Comparison of ENCODE assay signal across 17 cellular contexts in the genomic region with DNA sequence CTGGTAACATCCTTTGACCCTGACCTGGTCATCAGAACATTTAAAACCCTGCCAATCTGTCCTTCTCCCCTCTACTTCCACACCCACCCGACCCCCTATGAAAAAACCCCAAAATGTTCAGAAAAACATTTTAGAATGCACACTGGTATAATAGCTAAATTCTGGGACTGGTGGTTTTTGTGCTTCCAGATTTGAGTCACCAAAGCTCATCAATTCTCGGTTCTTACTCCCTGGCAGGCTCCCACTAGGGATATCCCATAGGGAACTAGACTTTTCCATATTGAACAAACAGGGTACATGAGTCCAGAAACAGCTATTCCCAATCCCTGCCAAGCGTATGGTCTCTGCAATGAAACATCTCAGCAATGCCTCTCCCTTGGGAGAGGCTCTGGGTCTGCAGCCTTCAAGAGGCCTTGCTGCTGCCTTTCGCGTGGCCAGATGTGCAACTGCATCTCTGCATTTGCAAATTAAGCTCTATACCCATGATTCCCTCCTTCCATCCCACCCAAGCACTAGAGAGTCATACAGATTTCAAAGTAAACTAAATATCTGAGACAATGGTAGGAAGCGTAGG.
DNase-seq lines count a peak whose midpoint lies in the region; ATAC-seq and TF ChIP-seq lines count a peak whose summit lies in the region.
"Had no signal": no experiment of that assay in that cellular context is flagged by ENCODE, and none has a peak within 500 bp of the region (broad histone marks: within the 10 kb centered on the region; RNA-seq: fewer than 3 reads in every experiment).

No MANE protein-coding gene starts in this region.

- H4K5ac ChIP-seq in mesendoderm (ENCODE audit: low read length), result no peak overlapping the region

- H3K79me2 ChIP-seq in ACC112 (ENCODE audit: control insufficient read depth, insufficient read depth, low read length, unreplicated experiment), result peaks cover 3% of the 10 kb centered on the region
- peaks cover 8% of the 10 kb centered on the region for H3K79me2 ChIP-seq in parathyroid adenoma
- no peaks in the 10 kb centered on the region for H3K79me2 ChIP-seq in mesendoderm (ENCODE audit: control insufficient read depth, insufficient read depth, low read length)

- no peak overlapping the region for H2BK15ac ChIP-seq in mesendoderm (replicated peaks; ENCODE audit: low read depth)

- CTCF ChIA-PET in CD8-positive, alpha-beta T cell (lab: Charles Lee), result interaction anchor here (1.3 to 6.7 kb wide), 3 partner anchors 9 to 182 kb away, joined by 4 to 41 read pairs (median 7); a partner anchor contains a TSS

- DNase-seq in adipocyte (ENCODE audit: low read depth) (no peak), mesendoderm (no peak)
- DNase-seq in stimulated activated CD4-positive, alpha-beta T cell treated with anti-CD3 and anti-CD28 coated beads, Interleukin-4, amount 100 ng/mL, for 4 hours, result no peak
- DNase-seq in CD8-positive, alpha-beta T cell, result no peak
- DNase-seq: activated effector memory CD4-positive, alpha-beta T cell treated with anti-CD3 and anti-CD28 coated beads, Interleukin-2, amount 50 U/mL, for 16 hours; foreskin melanocyte; immature natural killer cell; midbrain; NCI-H187 treated with DMSO at 0.1 percent for 48 hours; NCI-H510A treated with DMSO at 0.1 percent for 48 hours; nucleus accumbens; PC-9; stimulated activated CD4-positive, alpha-beta T cell treated with anti-CD3 and anti-CD28 coated beads, Interleukin-12 subunit alpha, Interleukin-12 subunit beta, amount 100 ng/mL, for 4 hours had no signal

- no peak overlapping the region for H3K23ac ChIP-seq in mesendoderm (ENCODE audit: low read length)

- H3K4me3 ChIP-seq in ACC112 (ENCODE audit: low read depth, low read length) (no peak overlapping the region), adipocyte (ENCODE audit: low read length) (peak overlapping the region; percentile 41), gastroesophageal sphincter (peak overlapping the region in 1 of 2 donors; percentile 1), parathyroid adenoma (ENCODE audit: low read depth, low read length) (no peak overlapping the region), mesendoderm (ENCODE audit: low read length) (no peak overlapping the region)
- H3K4me3 ChIP-seq in CD8-positive, alpha-beta T cell (ENCODE audit: low read depth, low read length), result no peak overlapping the region
- H3K4me3 ChIP-seq: PC-9 had no signal

- POLR2A ChIA-PET in CD8-positive, alpha-beta T cell (lab: Charles Lee), result no interaction called here

- H3K9ac ChIP-seq in adipocyte (ENCODE audit: low read length) (peak overlapping the region; percentile 82), parathyroid adenoma (no peak overlapping the region), mesendoderm (ENCODE audit: low read length) (no peak overlapping the region)

- peaks cover 15% of the 10 kb centered on the region for H3K4me1 Mint-ChIP-seq in CD8-positive, alpha-beta T cell (ENCODE audit: low read depth)

- intact Hi-C loops in CD8-positive, alpha-beta T cell (cut with DNase I, micrococcal nuclease), result no loop called here

- peak overlapping the region; percentile 66 for H3K27ac ChIP-seq in ACC112 (ENCODE audit: low read depth, low read length)
- H3K27ac ChIP-seq in gastroesophageal sphincter, result peak overlapping the region; percentile 35 to 81 (median 78)
- peak overlapping the region; percentile 31 for H3K27ac ChIP-seq in parathyroid adenoma
- no peak overlapping the region for H3K27ac ChIP-seq in mesendoderm (ENCODE audit: low read depth, low read length)
- H3K27ac ChIP-seq in CD8-positive, alpha-beta T cell (ENCODE audit: low read depth, low read length), result no peak overlapping the region
- H3K27ac ChIP-seq: PC-9 had no signal

- H3K9me3 ChIP-seq in adipocyte (ENCODE audit: control insufficient read depth, low read length), result no peaks in the 10 kb centered on the region
- no peaks in the 10 kb centered on the region for H3K9me3 ChIP-seq in gastroesophageal sphincter
- H3K9me3 ChIP-seq in parathyroid adenoma (ENCODE audit: control insufficient read depth, low read length), result no peaks in the 10 kb centered on the region
- H3K9me3 ChIP-seq in CD8-positive, alpha-beta T cell (ENCODE audit: low read length), result no peaks in the 10 kb centered on the region

- H3K9me3 Mint-ChIP-seq in CD8-positive, alpha-beta T cell, result no peaks in the 10 kb centered on the region
- H3K9me3 Mint-ChIP-seq: immature natural killer cell had no signal

- H3K4me2 ChIP-seq in parathyroid adenoma (ENCODE audit: low read length), result no peak overlapping the region
- no peak overlapping the region for H3K4me2 ChIP-seq in mesendoderm (ENCODE audit: low read length)
- H3K4me2 ChIP-seq: PC-9 had no signal

- H3K27me3 Mint-ChIP-seq in CD8-positive, alpha-beta T cell (ENCODE audit: low read depth), result no peaks in the 10 kb centered on the region

- H2BK5ac ChIP-seq in mesendoderm (ENCODE audit: low read length), result no peak overlapping the region

- ATAC-seq in gastroesophageal sphincter (peak; percentile 51), GM21367 (IDR thresholded peaks at IDR 0.05; ENCODE audit: unreplicated experiment) (no peak)
- ATAC-seq in CD8-positive, alpha-beta T cell, result no peak

- H3K4me1 ChIP-seq in ACC112 (ENCODE audit: control insufficient read depth, insufficient read depth, low read length, unreplicated experiment) (peaks cover 80% of the 10 kb centered on the region), adipocyte (ENCODE audit: control insufficient read depth, insufficient read depth, low read length) (peaks cover 87% of the 10 kb centered on the region), gastroesophageal sphincter (peaks cover 16 to 96% (median 34%) of the 10 kb centered on the region in 3 donors), parathyroid adenoma (peaks cover 10% of the 10 kb centered on the region), mesendoderm (ENCODE audit: control insufficient read depth, low read depth, low read length) (no peaks in the 10 kb centered on the region)
- H3K4me1 ChIP-seq in CD8-positive, alpha-beta T cell (ENCODE audit: insufficient read depth, low read length), result no peaks in the 10 kb centered on the region

- no peak for TF ChIP-seq EP300 in gastroesophageal sphincter (IDR thresholded peaks at IDR 0.05)

- H4K8ac ChIP-seq in mesendoderm (ENCODE audit: low read depth, low read length), result no peak overlapping the region

- H3K27ac Mint-ChIP-seq in CD8-positive, alpha-beta T cell, result no peak overlapping the region

- H2BK120ac ChIP-seq in mesendoderm (ENCODE audit: low read depth, low read length), result no peak overlapping the region

- H2AFZ ChIP-seq in ACC112 (ENCODE audit: low read length, unreplicated experiment) (no peak overlapping the region), parathyroid adenoma (no peak overlapping the region)
- H2AFZ ChIP-seq: PC-9 had no signal

- no peak for TF ChIP-seq POLR2A in gastroesophageal sphincter (IDR thresholded peaks at IDR 0.05)

- TF ChIP-seq CTCF in gastroesophageal sphincter (IDR thresholded peaks at IDR 0.05) (no peak), parathyroid adenoma (IDR thresholded peaks at IDR 0.05) (no peak)
- no peak for TF ChIP-seq CTCF in CD8-positive, alpha-beta T cell (IDR thresholded peaks at IDR 0.05)

- no peak overlapping the region for H3K4me3 Mint-ChIP-seq in CD8-positive, alpha-beta T cell
- H3K4me3 Mint-ChIP-seq: immature natural killer cell had no signal

- H3K36me3 ChIP-seq in ACC112 (ENCODE audit: insufficient read depth, low read length) (no peaks in the 10 kb centered on the region), adipocyte (ENCODE audit: control insufficient read depth, insufficient read depth, low read length, severe bottlenecking) (no peaks in the 10 kb centered on the region), gastroesophageal sphincter (peaks cover 0 to 29% of the 10 kb centered on the region in 2 donors), parathyroid adenoma (ENCODE audit: control insufficient read depth, insufficient read depth, low read length) (no peaks in the 10 kb centered on the region), mesendoderm (ENCODE audit: control insufficient read depth, insufficient read depth, low read length) (no peaks in the 10 kb centered on the region)
- H3K36me3 ChIP-seq in CD8-positive, alpha-beta T cell (ENCODE audit: insufficient read depth, low read length), result peaks cover 16% of the 10 kb centered on the region

- H3K36me3 Mint-ChIP-seq in CD8-positive, alpha-beta T cell, result peaks cover 71% of the 10 kb centered on the region

- H3K18ac ChIP-seq in mesendoderm (ENCODE audit: low read length), result no peak overlapping the region

- H3K4ac ChIP-seq in mesendoderm (ENCODE audit: low read depth, low read length), result no peak overlapping the region

- no peaks in the 10 kb centered on the region for H3K79me1 ChIP-seq in mesendoderm (ENCODE audit: low read length)

- WGBS in gastroesophageal sphincter (ENCODE audit: low coverage in 1 of 2), 2 donors, result 75 to 76% methylated on average over 3 to 4 of the region's 6 CpGs
- no CpG with 5 or more reads among the region's 6 CpGs for WGBS in mesendoderm (ENCODE audit: extremely low coverage, insufficient coverage, low lambda C conversion rate)

- no peaks in the 10 kb centered on the region for H3K27me3 ChIP-seq in ACC112 (ENCODE audit: insufficient read depth, low read length)
- no peaks in the 10 kb centered on the region for H3K27me3 ChIP-seq in adipocyte (replicated peaks; ENCODE audit: control insufficient read depth, insufficient read depth, low read length)
- no peaks in the 10 kb centered on the region for H3K27me3 ChIP-seq in gastroesophageal sphincter
- H3K27me3 ChIP-seq in parathyroid adenoma (ENCODE audit: control insufficient read depth, insufficient read depth, low read length), result no peaks in the 10 kb centered on the region
- no peaks in the 10 kb centered on the region for H3K27me3 ChIP-seq in mesendoderm (ENCODE audit: insufficient read depth, low read length, poor library complexity)
- H3K27me3 ChIP-seq in CD8-positive, alpha-beta T cell (ENCODE audit: insufficient read depth, low read length), result no peaks in the 10 kb centered on the region

- H3K56ac ChIP-seq in mesendoderm (ENCODE audit: low read length), result no peak overlapping the region

- no peak overlapping the region for H2AK5ac ChIP-seq in mesendoderm (ENCODE audit: low read length)

Comparison
In these comparisons a context has a peak if more than half of its experiments do, and no peak if none do; other contexts are left out.
1. H3K27ac ChIP-seq: peak in ACC112 (single experiment), gastroesophageal sphincter (4 of 4) and parathyroid adenoma (single experiment); none in mesendoderm (single experiment) and CD8-positive, alpha-beta T cell (single experiment).